Comparison of ENCODE assay signal across 20 cellular contexts in genomic region chr6:21952367-21952766, GRCh38.
"Had no signal": no experiment of that assay in that cellular context is flagged by ENCODE, and none has a peak within 500 bp of the region (broad histone marks: within the 10 kb centered on the region; RNA-seq: fewer than 3 reads in every experiment).

No MANE protein-coding gene starts in this region.

- H3K36me3 Mint-ChIP-seq: immature natural killer cell; memory B cell; naive thymus-derived CD4-positive, alpha-beta T cell; stimulated activated memory B cell treated with anti-CD40 and anti-IgM and Interleukin-4, amounts not matched to agents 10 μg/mL and 1 μg/mL and 100 μg/mL, for 72 hours had no signal

- H3K4me3 Mint-ChIP-seq: effector memory CD8-positive, alpha-beta T cell; immature natural killer cell; memory B cell; neural crest cell; stimulated activated memory B cell treated with anti-CD40 and anti-IgM and Interleukin-4, amounts not matched to agents 10 μg/mL and 1 μg/mL and 100 μg/mL, for 72 hours; stimulated activated naive CD8-positive, alpha-beta T cell treated with anti-CD3 and anti-CD28 coated beads, Interleukin-15, Interleukin-2, amounts not matched to agents 100 ng/mL and 50 ng/mL, for 24 hours had no signal

- H3K4me3 ChIP-seq: esophagus squamous epithelium, gastroesophageal sphincter, left lung, lower lobe of right lung, ovary, spleen, tibial artery had no signal

- H3K9me3 ChIP-seq: esophagus squamous epithelium, gastroesophageal sphincter, left lung, lower lobe of right lung, ovary, spleen, tibial artery had no signal

- H3K27ac Mint-ChIP-seq: effector memory CD8-positive, alpha-beta T cell; immature natural killer cell; memory B cell; stimulated activated memory B cell treated with anti-CD40 and anti-IgM and Interleukin-4, amounts not matched to agents 10 μg/mL and 1 μg/mL and 100 μg/mL, for 72 hours; stimulated activated naive CD8-positive, alpha-beta T cell treated with anti-CD3 and anti-CD28 coated beads, Interleukin-15, Interleukin-2, amounts not matched to agents 100 ng/mL and 50 ng/mL, for 24 hours had no signal

- H3K36me3 ChIP-seq: esophagus squamous epithelium, gastroesophageal sphincter, left lung, lower lobe of right lung, ovary, spleen, tibial artery had no signal

- DNase-seq: effector memory CD8-positive, alpha-beta T cell; esophagus squamous epithelium; foreskin fibroblast; glutamatergic neuron; immature natural killer cell; left lung; lower lobe of right lung; naive thymus-derived CD4-positive, alpha-beta T cell; ovary; right cardiac atrium; spleen; stimulated activated CD4-positive, alpha-beta T cell treated with anti-CD3 and anti-CD28 coated beads, Interleukin-15, amount 100 ng/mL, for 24 hours; stimulated activated CD4-positive, alpha-beta T cell treated with anti-CD3 and anti-CD28 coated beads, Interleukin-1b, Interleukin-23, amount 100 ng/mL, for 48 hours; stimulated activated CD4-positive, alpha-beta T cell treated with anti-CD3 and anti-CD28 coated beads, Interleukin-4, amount 100 ng/mL, for 24 hours; tibial artery had no signal

- H3K27me3 Mint-ChIP-seq: effector memory CD8-positive, alpha-beta T cell; stimulated activated memory B cell treated with anti-CD40 and anti-IgM and Interleukin-4, amounts not matched to agents 10 μg/mL and 1 μg/mL and 100 μg/mL, for 72 hours had no signal

- ATAC-seq: effector memory CD8-positive, alpha-beta T cell; gastroesophageal sphincter; left lung; lower lobe of right lung; naive thymus-derived CD4-positive, alpha-beta T cell; right cardiac atrium; stimulated activated memory B cell treated with anti-CD40 and anti-IgM and Interleukin-4, amounts not matched to agents 10 μg/mL and 1 μg/mL and 100 μg/mL, for 72 hours had no signal

- H3K27me3 ChIP-seq: esophagus squamous epithelium, gastroesophageal sphincter, left lung, ovary, spleen, tibial artery had no signal

- H3K9me3 Mint-ChIP-seq: effector memory CD8-positive, alpha-beta T cell; immature natural killer cell; naive thymus-derived CD4-positive, alpha-beta T cell; neural crest cell; stimulated activated naive CD8-positive, alpha-beta T cell treated with anti-CD3 and anti-CD28 coated beads, Interleukin-15, Interleukin-2, amounts not matched to agents 100 ng/mL and 50 ng/mL, for 24 hours had no signal

- H3K4me1 Mint-ChIP-seq: memory B cell; stimulated activated memory B cell treated with anti-CD40 and anti-IgM and Interleukin-4, amounts not matched to agents 10 μg/mL and 1 μg/mL and 100 μg/mL, for 72 hours had no signal

- H3K27ac ChIP-seq: gastroesophageal sphincter, lower lobe of right lung, ovary, spleen had no signal
